In genomic region chr20:9800406-9800805, GRCh38 we compare ENCODE assay signal across 25 cellular contexts. TPM values are rescaled to one million over a fixed set of nuclear protein-coding genes. Genes with fewer than 3 reads are reported as not detected.
DNase-seq lines count a peak whose midpoint lies in the region; ATAC-seq, FAIRE-seq and TF ChIP-seq lines count a peak whose summit lies in the region.
"Had no signal": no experiment of that assay in that cellular context is flagged by ENCODE, and none has a peak within 500 bp of the region (broad histone marks: within the 10 kb centered on the region; RNA-seq: fewer than 3 reads in every experiment).

No MANE protein-coding gene starts in this region.

- TF ChIP-seq CTCF in body of pancreas (IDR thresholded peaks at IDR 0.05): no peak
- no peak for TF ChIP-seq CTCF in pancreas (IDR thresholded peaks at IDR 0.05)
- no peak for TF ChIP-seq CTCF in colonic mucosa (IDR thresholded peaks at IDR 0.05)

- no peak for FAIRE-seq in pancreas (lab: Jason Lieb, UNC)
- FAIRE-seq: A204.1, D721Med, G401.6, GM12891, GM19239 had no signal

- TF ChIP-seq POLR2A in body of pancreas (IDR thresholded peaks at IDR 0.05): no peak

- no peak overlapping the region for H3K9ac ChIP-seq in colonic mucosa (ENCODE audit: low read depth in 2 of 2, low read length in 2 of 2)
- H3K9ac ChIP-seq: BLaER1 had no signal

- intact Hi-C loops in body of pancreas (cut with DNase I) (no loop called here), pancreas (cut with DNase I) (no loop called here), colonic mucosa (cut with DNase I) (no loop called here), left colon (cut with DNase I, micrococcal nuclease) (no loop called here)

- H3K36me3 ChIP-seq in body of pancreas (replicated peaks in 1 of 2; ENCODE audit: insufficient read depth in 1 of 2, low read depth in 2 of 2) (no peaks in the 10 kb centered on the region), pancreas (no peaks in the 10 kb centered on the region), colonic mucosa (no peaks in the 10 kb centered on the region)
- H3K36me3 ChIP-seq: BE2C, BLaER1 had no signal

- H3K27me3 ChIP-seq in body of pancreas: no peaks in the 10 kb centered on the region
- no peaks in the 10 kb centered on the region for H3K27me3 ChIP-seq in pancreas
- H3K27me3 ChIP-seq in colonic mucosa: no peaks in the 10 kb centered on the region
- H3K27me3 ChIP-seq: BLaER1 had no signal

- H3K27ac ChIP-seq in body of pancreas (peak overlapping the region in 1 of 4 donors; percentile 41), pancreas (no peak overlapping the region), colonic mucosa (no peak overlapping the region)
- H3K27ac ChIP-seq: BLaER1 had no signal

- H3K4me3 ChIP-seq in body of pancreas (no peak overlapping the region), pancreas (no peak overlapping the region), colonic mucosa (no peak overlapping the region)
- H3K4me3 ChIP-seq: BLaER1 had no signal

- ATAC-seq in body of pancreas: peak; percentile 83
- ATAC-seq in pancreas: peak; percentile 16 to 91 (median 79)
- no peak for ATAC-seq in left colon

- peak in 1 of 4 donors; percentile 4 for DNase-seq in body of pancreas
- peak in 1 of 6 donors; percentile 10 for DNase-seq in pancreas
- no peak for DNase-seq in SKM-1 (lab: John Stamatoyannopoulos, UW; ENCODE audit: unreplicated experiment)
- DNase-seq in colonic mucosa: no peak
- DNase-seq in left colon: no peak
- DNase-seq: 8988T; ACHN; BE2C; C1 segment of cervical spinal cord; Caco-2; Calu3; CD4-positive, alpha-beta memory T cell; CD4-positive, CD25-positive, alpha-beta regulatory T cell; CD8-positive, alpha-beta memory T cell; DMS79 treated with DMSO at 0.1 percent for 48 hours; GF-D8 had no signal

- H3K9me3 ChIP-seq in body of pancreas (no peaks in the 10 kb centered on the region), pancreas (no peaks in the 10 kb centered on the region), colonic mucosa (no peaks in the 10 kb centered on the region)
- H3K9me3 ChIP-seq: BE2C, BLaER1 had no signal

- 13 to 15% methylated on average over 1 of the region's 1 CpG for WGBS in body of pancreas, 2 donors
- WGBS in pancreas, 2 donors: 13 to 30% methylated on average over 1 of the region's 1 CpG

- H3K4me1 ChIP-seq in body of pancreas (no peaks in the 10 kb centered on the region), pancreas (peaks cover 0 to 12% (median 0%) of the 10 kb centered on the region in 3 donors), colonic mucosa (no peaks in the 10 kb centered on the region)
- H3K4me1 ChIP-seq: BE2C, BLaER1, Caco-2 had no signal

RNA-seq across cellular contexts. Expression of gene PAK5, which starts 38.5 kb away (rescaled TPM):
- total RNA-seq in body of pancreas (under 1 TPM; 0.33 to 0.52 TPM), pancreas (1 to 10 TPM; 1.0 to 2.0 (median 1.5) TPM), colonic mucosa (under 1 TPM in 1 of 2 donors, not detected in 1; 0.07 TPM), left colon (not detected)
- polyA plus RNA-seq in pancreas: 1 to 10 TPM; 1.1 to 1.6 TPM
- total RNA-seq: A673; Caco-2; Calu3; CD4-positive, alpha-beta memory T cell; CD4-positive, CD25-positive, alpha-beta regulatory T cell; CD8-positive, alpha-beta memory T cell had no signal
- polyA plus RNA-seq: AG04450; CD14-positive monocyte; CD4-positive, alpha-beta memory T cell; CD4-positive, CD25-positive, alpha-beta regulatory T cell; CD8-positive, alpha-beta memory T cell had no signal
